15 cellular contexts compared by ENCODE assay signal in genomic region chr20:43460172-43460829, GRCh38. TPM values are rescaled to one million over a fixed set of nuclear protein-coding genes. Genes with fewer than 3 reads are reported as not detected.
DNase-seq lines count a peak whose midpoint lies in the region; ATAC-seq, FAIRE-seq and TF ChIP-seq lines count a peak whose summit lies in the region.
"Had no signal": no experiment of that assay in that cellular context is flagged by ENCODE, and none has a peak within 500 bp of the region (broad histone marks: within the 10 kb centered on the region; RNA-seq: fewer than 3 reads in every experiment).

No MANE protein-coding gene starts in this region.

- H3K9me1 ChIP-seq in endothelial cell of umbilical vein (replicated peaks; ENCODE audit: control insufficient read depth, extremely low read depth, insufficient read depth, low read length), result no peaks in the 10 kb centered on the region

- H3K79me2 ChIP-seq in endothelial cell of umbilical vein (ENCODE audit: control insufficient read depth, insufficient read depth, low read length), result peaks cover 43% of the 10 kb centered on the region

- TF ChIP-seq CTCF in right atrium auricular region (IDR thresholded peaks at IDR 0.05) (no peak), activated B cell treated with CpG ODN at 0.5 μM for 24 hours (IDR thresholded peaks at IDR 0.05) (no peak), endothelial cell of umbilical vein (IDR thresholded peaks at IDR 0.05; ENCODE audit: extremely low read depth in 1 of 2, insufficient read depth in 1 of 2, low read depth in 1 of 2, low read length in 2 of 2) (no peak)

- dilution Hi-C loops in endothelial cell of umbilical vein (cut with MboI; ENCODE audit: extremely low pct_ligation_motif_present, low sequenced_read_pairs), result no loop called here

- H3K27ac Mint-ChIP-seq in activated B cell treated with CpG ODN at 0.5 μM for 24 hours, result peak overlapping the region; percentile 2
- peak overlapping the region in 1 of 2 donors; percentile 83 for H3K27ac Mint-ChIP-seq in stimulated activated naive CD8-positive, alpha-beta T cell treated with anti-CD3 and anti-CD28 coated beads, Interleukin-15, amount 100 ng/mL, for 72 hours

- H3K9me3 ChIP-seq in right atrium auricular region, result no peaks in the 10 kb centered on the region
- H3K9me3 ChIP-seq in endothelial cell of umbilical vein (replicated peaks; ENCODE audit: control insufficient read depth, insufficient read depth, low read length), result no peaks in the 10 kb centered on the region
- H3K9me3 ChIP-seq: heart left ventricle, sigmoid colon, stomach had no signal

- POLR2A ChIA-PET in activated B cell treated with CpG ODN at 0.5 μM for 24 hours (lab: Charles Lee) (no interaction called here), endothelial cell of umbilical vein (lab: Charles Lee) (no interaction called here)

- DNase-seq in right atrium auricular region (ENCODE audit: low spot score) (peak; percentile 34), cardiac septum (ENCODE audit: low spot score) (no peak), activated B cell treated with CpG ODN at 0.5 μM for 24 hours (no peak), endothelial cell of umbilical vein (ENCODE audit: low read depth, low spot score) (peak; percentile 56), NCI-H1417 (lab: John Stamatoyannopoulos, UW) (no peak)
- DNase-seq in stimulated activated naive CD8-positive, alpha-beta T cell treated with anti-CD3 and anti-CD28 coated beads, Interleukin-15, amount 100 ng/mL, for 72 hours, result no peak
- DNase-seq: central memory CD4-positive, alpha-beta T cell; heart left ventricle; NCI-H2081; NCI-H82; Right ventricle myocardium superior; sigmoid colon; stomach had no signal

- H3K27me3 ChIP-seq in right atrium auricular region, result no peaks in the 10 kb centered on the region
- peaks cover 0 to 3% of the 10 kb centered on the region in 2 experiments for H3K27me3 ChIP-seq in endothelial cell of umbilical vein (ENCODE audit: control insufficient read depth in 2 of 2, insufficient read depth in 2 of 2, low read length in 2 of 2)
- H3K27me3 ChIP-seq: heart left ventricle, sigmoid colon, stomach had no signal

- H3K36me3 Mint-ChIP-seq in activated B cell treated with CpG ODN at 0.5 μM for 24 hours (ENCODE audit: low read depth), result peaks cover 70% of the 10 kb centered on the region

- BruUV-seq in endothelial cell of umbilical vein (replicated peaks; lab: Mats Ljungman, UMichigan), result no TSS peak

- intact Hi-C loops in cardiac septum (cut with DNase I), result no loop called here
- intact Hi-C loops in activated B cell treated with CpG ODN at 0.5 μM for 24 hours (cut with micrococcal nuclease), result no loop called here
- intact Hi-C loops in endothelial cell of umbilical vein (cut with micrococcal nuclease), result no loop called here

- no peak overlapping the region for H2AFZ ChIP-seq in endothelial cell of umbilical vein (ENCODE audit: low read depth, low read length)

- H3K9me3 Mint-ChIP-seq in activated B cell treated with CpG ODN at 0.5 μM for 24 hours, result no peaks in the 10 kb centered on the region
- no peaks in the 10 kb centered on the region for H3K9me3 Mint-ChIP-seq in stimulated activated naive CD8-positive, alpha-beta T cell treated with anti-CD3 and anti-CD28 coated beads, Interleukin-15, amount 100 ng/mL, for 72 hours

- peak overlapping the region; percentile 75 for H3K4me2 ChIP-seq in endothelial cell of umbilical vein (ENCODE audit: insufficient read depth, low read length)

- no peak overlapping the region for H3K9ac ChIP-seq in endothelial cell of umbilical vein (replicated peaks; ENCODE audit: extremely low read depth, insufficient read depth, low read length)

- peaks cover 38% of the 10 kb centered on the region for H3K4me1 Mint-ChIP-seq in activated B cell treated with CpG ODN at 0.5 μM for 24 hours
- H3K4me1 Mint-ChIP-seq in stimulated activated naive CD8-positive, alpha-beta T cell treated with anti-CD3 and anti-CD28 coated beads, Interleukin-15, amount 100 ng/mL, for 72 hours, result peaks cover 46% of the 10 kb centered on the region

- CTCF ChIA-PET in activated B cell treated with CpG ODN at 0.5 μM for 24 hours (lab: Charles Lee), result no interaction called here
- CTCF ChIA-PET in endothelial cell of umbilical vein (lab: Charles Lee), result no interaction called here

- H3K4me1 ChIP-seq in right atrium auricular region, result peaks cover 0 to 19% of the 10 kb centered on the region in 2 donors
- H3K4me1 ChIP-seq in endothelial cell of umbilical vein (ENCODE audit: control insufficient read depth, extremely low read depth, insufficient read depth, low read length), result peaks cover 16% of the 10 kb centered on the region

- no peak for TF ChIP-seq POLR2A in endothelial cell of umbilical vein (IDR thresholded peaks at IDR 0.05; ENCODE audit: low read depth, low read length)

- no peak overlapping the region for H3K4me3 Mint-ChIP-seq in activated B cell treated with CpG ODN at 0.5 μM for 24 hours
- H3K4me3 Mint-ChIP-seq in stimulated activated naive CD8-positive, alpha-beta T cell treated with anti-CD3 and anti-CD28 coated beads, Interleukin-15, amount 100 ng/mL, for 72 hours, result peak overlapping the region; percentile 29 to 57

- H3K27ac ChIP-seq in right atrium auricular region (no peak overlapping the region), endothelial cell of umbilical vein (ENCODE audit: insufficient read depth, low read depth, low read length) (no peak overlapping the region)
- H3K27ac ChIP-seq: sigmoid colon had no signal

- H3K36me3 ChIP-seq in right atrium auricular region (peaks cover 63% of the 10 kb centered on the region), endothelial cell of umbilical vein (ENCODE audit: control insufficient read depth in 2 of 2, extremely low read depth in 1 of 2, insufficient read depth in 2 of 2, low read length in 2 of 2) (peaks cover 23 to 51% of the 10 kb centered on the region in 2 experiments)

- ATAC-seq in activated B cell treated with CpG ODN at 0.5 μM for 24 hours (ENCODE audit: low read depth) (no peak), HG02884 (IDR thresholded peaks at IDR 0.05; ENCODE audit: unreplicated experiment) (no peak), HG02840 (IDR thresholded peaks at IDR 0.05; ENCODE audit: low FRiP score, unreplicated experiment) (no peak)
- ATAC-seq in stimulated activated naive CD8-positive, alpha-beta T cell treated with anti-CD3 and anti-CD28 coated beads, Interleukin-15, amount 100 ng/mL, for 72 hours, result no peak
- ATAC-seq: heart left ventricle had no signal

- H3K4me3 ChIP-seq in right atrium auricular region, result no peak overlapping the region
- H3K4me3 ChIP-seq in endothelial cell of umbilical vein (replicated peaks in 1 of 3; ENCODE audit: insufficient read depth in 1 of 3, low read depth in 1 of 3, low read length in 3 of 3), result no peak overlapping the region

- peak; percentile 33 for FAIRE-seq in endothelial cell of umbilical vein (lab: Jason Lieb, UNC)

- no peaks in the 10 kb centered on the region for H3K27me3 Mint-ChIP-seq in activated B cell treated with CpG ODN at 0.5 μM for 24 hours
- peaks cover under 1% of the 10 kb centered on the region for H3K27me3 Mint-ChIP-seq in stimulated activated naive CD8-positive, alpha-beta T cell treated with anti-CD3 and anti-CD28 coated beads, Interleukin-15, amount 100 ng/mL, for 72 hours

- peaks cover 29% of the 10 kb centered on the region for H4K20me1 ChIP-seq in endothelial cell of umbilical vein (replicated peaks; ENCODE audit: control insufficient read depth, extremely low read depth, insufficient read depth, low read length)

TF ChIP-seq in endothelial cell of umbilical vein, 7 proteins besides CTCF, POLR2A, EP300 and RAD21:
- TF ChIP-seq EZH2 (IDR thresholded peaks at IDR 0.05; ENCODE audit: borderline replicate concordance, low read depth, low read length, severe bottlenecking) (no peak), POLR2AphosphoS5 (IDR thresholded peaks at IDR 0.05; ENCODE audit: insufficient read depth, low read depth, low read length) (no peak), MAX (IDR thresholded peaks at IDR 0.05; ENCODE audit: insufficient read depth, insufficient read length) (no peak), GATA2 (IDR thresholded peaks at IDR 0.05; ENCODE audit: insufficient read depth, insufficient read length, low read depth, low read length) (no peak), FOS (IDR thresholded peaks at IDR 0.05; ENCODE audit: borderline replicate concordance, insufficient read depth, low read length) (no peak), MYC (IDR thresholded peaks at IDR 0.05; ENCODE audit: low read depth, low read length) (no peak), JUN (IDR thresholded peaks at IDR 0.05; ENCODE audit: borderline replicate concordance, insufficient read depth, insufficient read length, low read depth) (no peak)

RNA-seq across cellular contexts. Expression of gene SRSF6, which starts 2.6 kb away (rescaled TPM):
- total RNA-seq in right atrium auricular region (10 to 100 TPM; 29.4 to 30.5 TPM), cardiac septum (57.4 TPM), activated B cell treated with CpG ODN at 0.5 μM for 24 hours (172 and 192 TPM in 2 replicates), endothelial cell of umbilical vein (153 and 157 TPM in 2 replicates)
- polyA plus RNA-seq in endothelial cell of umbilical vein, result 52.0 and 61.9 TPM in 2 replicates
- 82.6 and 99.1 TPM in 2 replicates for polyA plus RNA-seq in endothelial cell of umbilical vein (2011; cell fraction: cytosol; rRNA removed)
- polyA plus RNA-seq in endothelial cell of umbilical vein (2011; cell fraction: nucleus; rRNA removed), result 330 and 385 TPM in 2 replicates
- 112 and 113 TPM in 2 replicates for polyA plus RNA-seq in endothelial cell of umbilical vein (2012)
- 95.4 and 111 TPM in 2 replicates for polyA minus RNA-seq in endothelial cell of umbilical vein
- polyA minus RNA-seq in endothelial cell of umbilical vein (2011; cell fraction: cytosol; rRNA and poly(A)+ RNA removed), result 104 TPM
- polyA minus RNA-seq in endothelial cell of umbilical vein (2011; cell fraction: nucleus; rRNA and poly(A)+ RNA removed), result 88.6 and 112 TPM in 2 replicates

RNA-seq across cellular contexts. Expression of gene L3MBTL1, which starts 47.2 kb away (rescaled TPM):
- total RNA-seq in right atrium auricular region (10 to 100 TPM in 1 of 2 donors, 1 to 10 TPM in 1; 4.1 to 28.2 TPM), cardiac septum (7.9 TPM), activated B cell treated with CpG ODN at 0.5 μM for 24 hours (18.9 and 22.5 TPM in 2 replicates), endothelial cell of umbilical vein (7.1 and 8.2 TPM in 2 replicates)
- polyA plus RNA-seq in endothelial cell of umbilical vein, result 4.8 and 5.2 TPM in 2 replicates
- 1.4 and 1.9 TPM in 2 replicates for polyA plus RNA-seq in endothelial cell of umbilical vein (2011; cell fraction: cytosol; rRNA removed)
- 36.0 and 46.5 TPM in 2 replicates for polyA plus RNA-seq in endothelial cell of umbilical vein (2011; cell fraction: nucleus; rRNA removed)
- polyA plus RNA-seq in endothelial cell of umbilical vein (2012), result 2.7 and 2.9 TPM in 2 replicates
- polyA minus RNA-seq in endothelial cell of umbilical vein, result 12.1 and 12.7 TPM in 2 replicates
- polyA minus RNA-seq in endothelial cell of umbilical vein (2011; cell fraction: cytosol; rRNA and poly(A)+ RNA removed), result 5.0 TPM
- 16.2 and 18.4 TPM in 2 replicates for polyA minus RNA-seq in endothelial cell of umbilical vein (2011; cell fraction: nucleus; rRNA and poly(A)+ RNA removed)

Comparison
In these comparisons a context has a peak if more than half of its experiments do, and no peak if none do; other contexts are left out.
1. DNase-seq: peak in right atrium auricular region (single experiment) and endothelial cell of umbilical vein (single experiment); none in cardiac septum (single experiment), activated B cell treated with CpG ODN at 0.5 μM for 24 hours (single experiment), stimulated activated naive CD8-positive, alpha-beta T cell treated with anti-CD3 and anti-CD28 coated beads, Interleukin-15, amount 100 ng/mL, for 72 hours (0 of 2) and NCI-H1417 (0 of 3).